ENCODE assay signal across 20 cellular contexts in the genomic region with DNA sequence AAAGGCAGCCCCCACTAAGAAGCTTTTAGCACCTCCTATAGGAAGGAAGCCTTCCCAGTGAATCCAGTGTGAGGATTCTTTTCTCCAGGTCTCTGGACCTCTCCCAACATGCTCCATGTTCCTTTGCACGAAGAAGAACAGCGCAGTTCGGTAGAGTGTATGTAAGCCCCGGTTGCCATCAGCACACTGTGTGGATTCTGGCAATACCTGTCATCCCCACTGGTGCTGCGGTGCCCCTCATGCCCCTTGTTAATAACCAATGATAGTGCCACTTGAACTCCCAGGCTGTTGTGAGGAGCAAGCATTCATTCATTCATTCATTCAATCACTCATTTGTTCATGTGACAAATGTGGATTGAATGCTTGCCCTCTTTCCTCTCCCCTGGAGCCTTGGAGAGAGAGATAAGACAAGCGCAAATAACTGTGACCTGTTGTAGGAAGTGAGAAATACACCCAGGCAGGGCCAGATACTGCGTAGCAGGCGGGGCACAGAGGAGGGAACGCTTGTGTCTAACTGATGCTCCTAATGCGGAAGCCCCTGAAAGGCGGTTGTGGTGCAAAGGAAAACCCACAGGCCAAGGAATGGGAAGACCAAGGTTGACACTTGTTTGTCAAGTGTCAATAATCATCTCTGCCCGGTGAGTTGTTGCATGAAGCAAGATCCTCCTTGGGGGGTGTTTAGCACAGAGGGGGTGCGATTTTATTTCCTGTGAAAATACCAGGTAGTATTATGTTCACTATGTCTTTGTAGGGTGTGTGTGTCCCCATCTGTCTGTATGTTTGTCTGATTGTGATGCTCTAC. TPM values are rescaled to one million over a fixed set of nuclear protein-coding genes. Genes with fewer than 3 reads are reported as not detected.
DNase-seq lines count a peak whose midpoint lies in the region; ATAC-seq and TF ChIP-seq lines count a peak whose summit lies in the region.
"Had no signal": no experiment of that assay in that cellular context is flagged by ENCODE, and none has a peak within 500 bp of the region (broad histone marks: within the 10 kb centered on the region; RNA-seq: fewer than 3 reads in every experiment).

No MANE protein-coding gene starts in this region.

- H3K27me3 ChIP-seq in H7 (ENCODE audit: control insufficient read depth, insufficient read depth, low read length) (no peaks in the 10 kb centered on the region; the same call in 1 of the 2 replicates), GM23338 (ENCODE audit: insufficient read depth) (no peaks in the 10 kb centered on the region)
- H3K27me3 ChIP-seq: BE2C, hepatocyte, ovary, vagina had no signal

- POLR2A ChIA-PET in activated CD8-positive, alpha-beta T cell treated with anti-CD3 and anti-CD28 coated beads for 36 hours (lab: Charles Lee), result no interaction called here

- no peaks in the 10 kb centered on the region for H4K20me1 ChIP-seq in GM23338 (replicated peaks; ENCODE audit: insufficient read depth)

- H3K9me2 ChIP-seq in GM23338 (ENCODE audit: insufficient read depth), result no peaks in the 10 kb centered on the region

- no peak overlapping the region for H3K4me2 ChIP-seq in GM23338
- H3K4me2 ChIP-seq: hepatocyte had no signal

- no peaks in the 10 kb centered on the region for H3K9me3 Mint-ChIP-seq in stimulated activated naive CD8-positive, alpha-beta T cell treated with anti-CD3 and anti-CD28 coated beads, Interleukin-15, amount 100 ng/mL, for 72 hours
- no peaks in the 10 kb centered on the region for H3K9me3 Mint-ChIP-seq in activated CD8-positive, alpha-beta T cell treated with anti-CD3 and anti-CD28 coated beads for 36 hours
- H3K9me3 Mint-ChIP-seq in GM23338, result no peaks in the 10 kb centered on the region

- no peak overlapping the region for H3K4me3 ChIP-seq in H7 (ENCODE audit: insufficient read depth, low read depth, low read length)
- H3K4me3 ChIP-seq in GM23338, result no peak overlapping the region
- H3K4me3 ChIP-seq: hepatocyte, mucosa of descending colon, ovary, vagina had no signal

- peak; percentile 58 for ATAC-seq in stimulated activated naive CD8-positive, alpha-beta T cell treated with anti-CD3 and anti-CD28 coated beads, Interleukin-15, amount 100 ng/mL, for 72 hours
- no peak for ATAC-seq in stimulated activated naive CD8-positive, alpha-beta T cell treated with anti-CD3 and anti-CD28 coated beads, Interleukin-15, Interleukin-2, amounts not matched to agents 100 U/mL and 50 U/mL, for 24 hours
- peak; percentile 69 for ATAC-seq in activated CD8-positive, alpha-beta T cell treated with anti-CD3 and anti-CD28 coated beads for 36 hours
- ATAC-seq in GM21381 (IDR thresholded peaks at IDR 0.05; ENCODE audit: unreplicated experiment) (no peak), GM23338 (no peak), GM21717 (IDR thresholded peaks at IDR 0.05; ENCODE audit: unreplicated experiment) (no peak)
- ATAC-seq: mucosa of descending colon had no signal

- no peak for DNase-seq in stimulated activated naive CD8-positive, alpha-beta T cell treated with anti-CD3 and anti-CD28 coated beads, Interleukin-15, amount 100 ng/mL, for 72 hours
- DNase-seq in stimulated activated naive CD8-positive, alpha-beta T cell treated with anti-CD3 and anti-CD28 coated beads, Interleukin-15, Interleukin-2, amounts not matched to agents 100 U/mL and 50 U/mL, for 24 hours, result no peak
- DNase-seq in NOMO-1 treated with DMSO at 0.1 percent for 48 hours (lab: John Stamatoyannopoulos, UW; ENCODE audit: unreplicated experiment) (peak; percentile 61), H7 (no peak), GM23338 (ENCODE audit: low spot score) (no peak)
- peak; percentile 36 for DNase-seq in activated CD8-positive, alpha-beta T cell treated with anti-CD3 and anti-CD28 coated beads for 36 hours
- DNase-seq: activated CD8-positive, alpha-beta memory T cell treated with anti-CD3 and anti-CD28 coated beads for 24 hours; activated gamma-delta T cell treated with Interleukin-2 at 50 U/mL for 16 hours; BE2C; dermis blood vessel endothelial cell; kidney glomerular epithelial cell; mucosa of descending colon; NCI-H1694; NCI-H526; ovary; small intestine had no signal

- H3K27me3 Mint-ChIP-seq in stimulated activated naive CD8-positive, alpha-beta T cell treated with anti-CD3 and anti-CD28 coated beads, Interleukin-15, amount 100 ng/mL, for 72 hours, result peaks cover 9% of the 10 kb centered on the region
- H3K27me3 Mint-ChIP-seq in activated CD8-positive, alpha-beta T cell treated with anti-CD3 and anti-CD28 coated beads for 36 hours, result no peaks in the 10 kb centered on the region
- peaks cover 9% of the 10 kb centered on the region for H3K27me3 Mint-ChIP-seq in GM23338 (ENCODE audit: insufficient read depth, low read depth, poor library complexity)

- H3F3A ChIP-seq in GM23338 (replicated peaks; ENCODE audit: low read depth), result no peaks in the 10 kb centered on the region

- CTCF ChIA-PET in activated CD8-positive, alpha-beta T cell treated with anti-CD3 and anti-CD28 coated beads for 36 hours (lab: Charles Lee), result interaction anchor here (1.2 kb wide), 1 partner anchor 10 kb away, joined by 11 read pairs; a partner anchor contains a TSS

- no peak overlapping the region for H3K4me3 Mint-ChIP-seq in stimulated activated naive CD8-positive, alpha-beta T cell treated with anti-CD3 and anti-CD28 coated beads, Interleukin-15, amount 100 ng/mL, for 72 hours
- H3K4me3 Mint-ChIP-seq in activated CD8-positive, alpha-beta T cell treated with anti-CD3 and anti-CD28 coated beads for 36 hours, result no peak overlapping the region
- no peak overlapping the region for H3K4me3 Mint-ChIP-seq in GM23338

- TF ChIP-seq CTCF in activated CD8-positive, alpha-beta T cell treated with anti-CD3 and anti-CD28 coated beads for 36 hours (IDR thresholded peaks at IDR 0.05), result no peak
- no peak; a peak in 1 of 4 replicates for TF ChIP-seq CTCF in GM23338 (conservative IDR thresholded peaks at IDR 0.05; ENCODE audit: low read depth in 2 of 2)

- no peaks in the 10 kb centered on the region for H3K36me3 Mint-ChIP-seq in activated CD8-positive, alpha-beta T cell treated with anti-CD3 and anti-CD28 coated beads for 36 hours (ENCODE audit: low read depth)
- no peaks in the 10 kb centered on the region for H3K36me3 Mint-ChIP-seq in GM23338 (ENCODE audit: low read depth)

- no peaks in the 10 kb centered on the region for H3K79me2 ChIP-seq in GM23338 (replicated peaks; ENCODE audit: insufficient read depth)
- H3K79me2 ChIP-seq: hepatocyte had no signal

- no peak overlapping the region for H2AFZ ChIP-seq in GM23338
- H2AFZ ChIP-seq: hepatocyte had no signal

- H3K4me1 ChIP-seq in GM23338 (ENCODE audit: insufficient read depth), result peaks cover 4% of the 10 kb centered on the region; the same call in 1 of the 2 replicates

- H3K27ac ChIP-seq in GM23338 (ENCODE audit: low read depth), result no peak overlapping the region
- H3K27ac ChIP-seq: hepatocyte, ovary, vagina had no signal

- intact Hi-C loops in activated CD8-positive, alpha-beta T cell treated with anti-CD3 and anti-CD28 coated beads for 36 hours (cut with micrococcal nuclease), result no loop called here

- peaks cover 20% of the 10 kb centered on the region for H3K4me1 Mint-ChIP-seq in stimulated activated naive CD8-positive, alpha-beta T cell treated with anti-CD3 and anti-CD28 coated beads, Interleukin-15, amount 100 ng/mL, for 72 hours
- peaks cover 16% of the 10 kb centered on the region for H3K4me1 Mint-ChIP-seq in activated CD8-positive, alpha-beta T cell treated with anti-CD3 and anti-CD28 coated beads for 36 hours (ENCODE audit: low read depth)
- peaks cover 6% of the 10 kb centered on the region; the same call in 2 of the 3 replicates for H3K4me1 Mint-ChIP-seq in GM23338

- H3K36me3 ChIP-seq in H7 (replicated peaks; ENCODE audit: control insufficient read depth, insufficient read depth, low read length) (no peaks in the 10 kb centered on the region), GM23338 (ENCODE audit: insufficient read depth) (no peaks in the 10 kb centered on the region)
- H3K36me3 ChIP-seq: BE2C, ovary, vagina had no signal

- no peak overlapping the region for H3K27ac Mint-ChIP-seq in stimulated activated naive CD8-positive, alpha-beta T cell treated with anti-CD3 and anti-CD28 coated beads, Interleukin-15, amount 100 ng/mL, for 72 hours
- H3K27ac Mint-ChIP-seq in activated CD8-positive, alpha-beta T cell treated with anti-CD3 and anti-CD28 coated beads for 36 hours, result no peak overlapping the region
- no peak overlapping the region for H3K27ac Mint-ChIP-seq in GM23338

TF ChIP-seq in GM23338, 12 proteins besides CTCF, POLR2A, EP300 and RAD21:
- TF ChIP-seq, protein P1, sequence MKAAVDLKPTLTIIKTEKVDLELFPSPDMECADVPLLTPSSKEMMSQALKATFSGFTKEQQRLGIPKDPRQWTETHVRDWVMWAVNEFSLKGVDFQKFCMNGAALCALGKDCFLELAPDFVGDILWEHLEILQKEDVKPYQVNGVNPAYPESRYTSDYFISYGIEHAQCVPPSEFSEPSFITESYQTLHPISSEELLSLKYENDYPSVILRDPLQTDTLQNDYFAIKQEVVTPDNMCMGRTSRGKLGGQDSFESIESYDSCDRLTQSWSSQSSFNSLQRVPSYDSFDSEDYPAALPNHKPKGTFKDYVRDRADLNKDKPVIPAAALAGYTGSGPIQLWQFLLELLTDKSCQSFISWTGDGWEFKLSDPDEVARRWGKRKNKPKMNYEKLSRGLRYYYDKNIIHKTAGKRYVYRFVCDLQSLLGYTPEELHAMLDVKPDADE (IDR thresholded peaks at IDR 0.05), result no peak
- no peak for TF ChIP-seq ZNF331 (CRISPR knock-in tag; IDR thresholded peaks at IDR 0.05; ENCODE audit: low read depth)
- TF ChIP-seq NANOG (IDR thresholded peaks at IDR 0.05; ENCODE audit: borderline replicate concordance), result no peak
- TF ChIP-seq CREB1 (CRISPR knock-in tag; IDR thresholded peaks at IDR 0.05; ENCODE audit: low read depth), result no peak

RNA-seq across cellular contexts. Expression of a gene that starts 9.8 kb away (rescaled TPM):
- total RNA-seq in activated CD8-positive, alpha-beta T cell treated with anti-CD3 and anti-CD28 coated beads for 36 hours, result under 1 TPM; 0.34 TPM
- 0.24 and 0.41 TPM in 2 replicates for total RNA-seq in H7 (2014; rRNA removed; shearing (Covaris generic))
- total RNA-seq in GM23338 (2014; rRNA removed; shearing (Covaris generic)), result 0.58 and 0.66 TPM in 2 replicates
- 0.89 and 0.96 TPM in 2 replicates for polyA plus RNA-seq in GM23338 (2016; fragmentation: Nextera tagmentation; extraction: Ambion mirVana)
- total RNA-seq: dermis blood vessel endothelial cell had no signal

RNA-seq across cellular contexts. Expression of a gene that starts 43.0 kb away (rescaled TPM):
- total RNA-seq in activated CD8-positive, alpha-beta T cell treated with anti-CD3 and anti-CD28 coated beads for 36 hours, result 100 to 1,000 TPM; 195 to 200 TPM
- 0.24 and 0.55 TPM in 2 replicates for total RNA-seq in H7 (2014; rRNA removed; shearing (Covaris generic))
- 0.12 TPM in 1 of 2 replicates, not detected in the other for total RNA-seq in GM23338 (2014; rRNA removed; shearing (Covaris generic))
- polyA plus RNA-seq in GM23338 (2016; fragmentation: Nextera tagmentation; extraction: Ambion mirVana), result 0.33 TPM in 1 of 2 replicates, not detected in the other
- total RNA-seq: hepatocyte had no signal

RNA-seq across cellular contexts. Expression of a gene that starts 58.9 kb away (rescaled TPM):
- total RNA-seq in activated CD8-positive, alpha-beta T cell treated with anti-CD3 and anti-CD28 coated beads for 36 hours, result 10 to 100 TPM; 25.8 to 33.7 TPM
- 50.3 and 55.1 TPM in 2 replicates for total RNA-seq in H7 (2014; rRNA removed; shearing (Covaris generic))
- 29.7 and 30.3 TPM in 2 replicates for total RNA-seq in GM23338 (2014; rRNA removed; shearing (Covaris generic))
- 28.5 and 32.7 TPM in 2 replicates for polyA plus RNA-seq in GM23338 (2016; fragmentation: Nextera tagmentation; extraction: Ambion mirVana)

Comparison
In these comparisons a context has a peak if more than half of its experiments do, and no peak if none do; other contexts are left out.
1. ATAC-seq: peak in stimulated activated naive CD8-positive, alpha-beta T cell treated with anti-CD3 and anti-CD28 coated beads, Interleukin-15, amount 100 ng/mL, for 72 hours (single experiment) and activated CD8-positive, alpha-beta T cell treated with anti-CD3 and anti-CD28 coated beads for 36 hours (single experiment); none in stimulated activated naive CD8-positive, alpha-beta T cell treated with anti-CD3 and anti-CD28 coated beads, Interleukin-15, Interleukin-2, amounts not matched to agents 100 U/mL and 50 U/mL, for 24 hours (single experiment), GM21381 (single experiment), GM23338 (single experiment) and GM21717 (single experiment).
2. DNase-seq: peak in NOMO-1 treated with DMSO at 0.1 percent for 48 hours (single experiment) and activated CD8-positive, alpha-beta T cell treated with anti-CD3 and anti-CD28 coated beads for 36 hours (single experiment); none in stimulated activated naive CD8-positive, alpha-beta T cell treated with anti-CD3 and anti-CD28 coated beads, Interleukin-15, amount 100 ng/mL, for 72 hours (0 of 2), stimulated activated naive CD8-positive, alpha-beta T cell treated with anti-CD3 and anti-CD28 coated beads, Interleukin-15, Interleukin-2, amounts not matched to agents 100 U/mL and 50 U/mL, for 24 hours (single experiment), H7 (single experiment) and GM23338 (single experiment).
3. RNA of a gene that starts 43.0 kb away (total RNA-seq): 195 to 200 TPM in activated CD8-positive, alpha-beta T cell treated with anti-CD3 and anti-CD28 coated beads for 36 hours; 0.24 to 0.55 TPM in H7 and 0.12 TPM in GM23338; every median in the first group is over 100 times any median in the second.